1 cellular context compared by ENCODE assay signal in the genomic region with DNA sequence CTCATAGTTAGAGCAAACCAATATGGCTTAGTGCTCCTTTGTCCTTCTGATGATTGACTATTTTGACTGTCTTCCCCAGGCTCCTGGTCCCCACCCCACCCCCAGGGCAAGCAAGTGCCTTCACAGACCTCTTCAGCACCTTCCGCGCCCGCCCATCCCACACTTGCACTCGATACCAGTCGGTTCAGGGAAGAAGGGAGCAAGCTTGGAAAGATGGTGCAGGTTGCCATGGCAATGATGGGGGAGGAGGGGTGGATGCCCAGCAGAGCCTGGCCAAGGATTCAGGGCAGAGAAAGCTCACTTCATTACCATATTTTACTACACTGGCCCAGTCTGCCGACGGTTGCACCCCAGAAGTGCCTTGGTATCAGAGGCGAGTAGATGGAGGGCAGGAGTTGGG.
TF ChIP-seq lines count a peak whose summit lies in the region.

No MANE protein-coding gene starts in this region.

TF ChIP-seq in A549, 52 proteins besides CTCF, POLR2A, EP300 and RAD21 (continued from another document):
- TF ChIP-seq REST (IDR thresholded peaks at IDR 0.05) (no peak), EHF (CRISPR knock-in tag; IDR thresholded peaks at IDR 0.05) (no peak), USF2 (IDR thresholded peaks at IDR 0.05) (no peak), JUNB (IDR thresholded peaks at IDR 0.05) (no peak), ZFP36 (IDR thresholded peaks at IDR 0.05; ENCODE audit: borderline replicate concordance, partially characterized antibody) (no peak), PHF8 (IDR thresholded peaks at IDR 0.05; ENCODE audit: borderline replicate concordance, low read depth) (no peak), PBX3 (IDR thresholded peaks at IDR 0.05) (no peak), GATA3 (IDR thresholded peaks at IDR 0.05; ENCODE audit: borderline replicate concordance) (no peak), MAX (IDR thresholded peaks at IDR 0.05) (no peak), MAFK (IDR thresholded peaks at IDR 0.05; ENCODE audit: partially characterized antibody) (no peak), TP53 (CRISPR knock-in tag; IDR thresholded peaks at IDR 0.05) (no peak), HOXA7 (CRISPR knock-in tag; IDR thresholded peaks at IDR 0.05) (no peak), CBX8 (IDR thresholded peaks at IDR 0.05) (no peak)
